ENCODE assay signal across 29 cellular contexts in genomic region chr12:3617565-3617964, GRCh38.
"Had no signal": no experiment of that assay in that cellular context is flagged by ENCODE, and none has a peak within 500 bp of the region (broad histone marks: within the 10 kb centered on the region; RNA-seq: fewer than 3 reads in every experiment).

No MANE protein-coding gene starts in this region.

- DNase-seq: activated CD4-positive, alpha-beta memory T cell treated with anti-CD3 and anti-CD28 coated beads, Interleukin-2, amount 10 ng/mL, durations not matched to agents 7 days and 5 days; activated CD4-positive, alpha-beta T cell treated with anti-CD3 and anti-CD28 coated beads for 1 hour; activated CD4-positive, alpha-beta T cell treated with anti-CD3 and anti-CD28 coated beads for 4 hours; activated CD4-positive, alpha-beta T cell treated with anti-CD3 and anti-CD28 coated beads, Interleukin-2, amount 10 ng/mL, durations not matched to agents 7 days and 5 days; activated CD4-positive, alpha-beta T cell treated with anti-CD3 and anti-CD28 coated beads, Interleukin-2, amount 50 U/mL, for 4 hours; activated CD8-positive, alpha-beta memory T cell treated with anti-CD3 and anti-CD28 coated beads, Interleukin-2, amount 50 U/mL, for 48 hours; activated gamma-delta T cell; activated naive CD4-positive, alpha-beta T cell treated with anti-CD3 and anti-CD28 coated beads, Interleukin-2, amount 50 U/mL, for 16 hours; activated naive CD4-positive, alpha-beta T cell treated with Interleukin-2 at 50 U/mL for 16 hours; activated T-cell treated with anti-CD3 and anti-CD28 coated beads for 4 hours; activated T-cell treated with anti-CD3 and anti-CD28 coated beads, Interleukin-2, amount 50 U/mL, for 24 hours; activated T-cell treated with anti-CD3 and anti-CD28 coated beads, Interleukin-2, amount 50 U/mL, for 72 hours; amniotic stem cell; anterior cingulate cortex; brain microvascular endothelial cell; effector memory CD4-positive, alpha-beta T cell; endodermal cell; foreskin fibroblast; heart left ventricle; T-helper 1 cell; T-helper 2 cell had no signal

- H3K36me3 Mint-ChIP-seq: WTC11 had no signal

- H3K9me3 Mint-ChIP-seq: activated CD4-positive, alpha-beta memory T cell treated with anti-CD3 and anti-CD28 coated beads, Interleukin-2, amount 10 ng/mL, durations not matched to agents 7 days and 5 days; activated CD4-positive, alpha-beta T cell treated with anti-CD3 and anti-CD28 coated beads, Interleukin-2, amount 10 ng/mL, durations not matched to agents 7 days and 5 days; activated T-cell treated with anti-CD3 and anti-CD28 coated beads, Interleukin-2, amount 50 U/mL, for 24 hours; activated T-cell treated with anti-CD3 and anti-CD28 coated beads, Interleukin-2, amount 50 U/mL, for 72 hours; central memory CD8-positive, alpha-beta T cell; dendritic cell treated with granulocyte-macrophage colony-stimulating factor and Interleukin-4, amounts not matched to agents 40 ng/mL and 50 ng/mL, for 4 days; endodermal cell; WTC11 had no signal

- H3K27me3 Mint-ChIP-seq: activated CD4-positive, alpha-beta memory T cell treated with anti-CD3 and anti-CD28 coated beads, Interleukin-2, amount 10 ng/mL, durations not matched to agents 7 days and 5 days; activated CD4-positive, alpha-beta T cell treated with anti-CD3 and anti-CD28 coated beads, Interleukin-2, amount 10 ng/mL, durations not matched to agents 7 days and 5 days; activated naive CD8-positive, alpha-beta T cell; activated T-cell treated with anti-CD3 and anti-CD28 coated beads, Interleukin-2, amount 50 U/mL, for 24 hours; central memory CD8-positive, alpha-beta T cell; dendritic cell treated with granulocyte-macrophage colony-stimulating factor and Interleukin-4, amounts not matched to agents 40 ng/mL and 50 ng/mL, for 4 days had no signal

- H3K4me3 Mint-ChIP-seq: activated CD4-positive, alpha-beta memory T cell treated with anti-CD3 and anti-CD28 coated beads, Interleukin-2, amount 10 ng/mL, durations not matched to agents 7 days and 5 days; activated CD4-positive, alpha-beta T cell treated with anti-CD3 and anti-CD28 coated beads, Interleukin-2, amount 10 ng/mL, durations not matched to agents 7 days and 5 days; activated naive CD8-positive, alpha-beta T cell; activated T-cell treated with anti-CD3 and anti-CD28 coated beads, Interleukin-2, amount 50 U/mL, for 24 hours; activated T-cell treated with anti-CD3 and anti-CD28 coated beads, Interleukin-2, amount 50 U/mL, for 72 hours; central memory CD8-positive, alpha-beta T cell; dendritic cell treated with granulocyte-macrophage colony-stimulating factor and Interleukin-4, amounts not matched to agents 40 ng/mL and 50 ng/mL, for 4 days; endodermal cell; WTC11 had no signal

- H3K27ac ChIP-seq: brain microvascular endothelial cell, coronary artery, dorsolateral prefrontal cortex, heart left ventricle, VCaP had no signal

- H3K4me1 Mint-ChIP-seq: central memory CD8-positive, alpha-beta T cell; endodermal cell had no signal

- H3K9me3 ChIP-seq: heart left ventricle had no signal

- ATAC-seq: activated T-cell treated with anti-CD3 and anti-CD28 coated beads, Interleukin-2, amount 50 U/mL, for 72 hours; esophagus mucosa; heart left ventricle; WTC11 had no signal

- H3K27ac Mint-ChIP-seq: activated CD4-positive, alpha-beta memory T cell treated with anti-CD3 and anti-CD28 coated beads, Interleukin-2, amount 10 ng/mL, durations not matched to agents 7 days and 5 days; activated CD4-positive, alpha-beta T cell treated with anti-CD3 and anti-CD28 coated beads, Interleukin-2, amount 10 ng/mL, durations not matched to agents 7 days and 5 days; activated naive CD8-positive, alpha-beta T cell; activated T-cell treated with anti-CD3 and anti-CD28 coated beads, Interleukin-2, amount 50 U/mL, for 24 hours; activated T-cell treated with anti-CD3 and anti-CD28 coated beads, Interleukin-2, amount 50 U/mL, for 72 hours; dendritic cell treated with granulocyte-macrophage colony-stimulating factor and Interleukin-4, amounts not matched to agents 40 ng/mL and 50 ng/mL, for 4 days; endodermal cell; WTC11 had no signal

- H3K36me3 ChIP-seq: brain microvascular endothelial cell had no signal

- H3K27me3 ChIP-seq: brain microvascular endothelial cell, dorsolateral prefrontal cortex, heart left ventricle had no signal

- H3K4me3 ChIP-seq: coronary artery, dorsolateral prefrontal cortex, heart left ventricle had no signal
